In genomic region chr20:52840041-52840440, GRCh38 we compare ENCODE assay signal across 23 cellular contexts.
DNase-seq lines count a peak whose midpoint lies in the region; ATAC-seq and TF ChIP-seq lines count a peak whose summit lies in the region.
"Had no signal": no experiment of that assay in that cellular context is flagged by ENCODE, and none has a peak within 500 bp of the region (broad histone marks: within the 10 kb centered on the region; RNA-seq: fewer than 3 reads in every experiment).

No MANE protein-coding gene starts in this region.

- CTCF ChIA-PET in naive thymus-derived CD4-positive, alpha-beta T cell (lab: Charles Lee), result no interaction called here

- peak overlapping the region; percentile 68 for H3K27ac ChIP-seq in WERI-Rb-1
- no peak overlapping the region for H3K27ac ChIP-seq in neuronal stem cell (replicated peaks; ENCODE audit: low read length)
- H3K27ac ChIP-seq in naive thymus-derived CD4-positive, alpha-beta T cell (ENCODE audit: low read depth, low read length), result no peak overlapping the region
- H3K27ac ChIP-seq: 22Rv1; A549; BLaER1 treated with 17β-estradiol and CSF1 and Interleukin-3, amounts not matched to agents 10 nM and 100 nM; C4-2B had no signal

- H3K9ac ChIP-seq in neuronal stem cell (ENCODE audit: low read depth, low read length, poor library complexity), result no peak overlapping the region
- H3K9ac ChIP-seq: BLaER1 treated with 17β-estradiol and CSF1 and Interleukin-3, amounts not matched to agents 10 nM and 100 nM had no signal

- no peak overlapping the region for H2BK120ac ChIP-seq in neuronal stem cell (ENCODE audit: low read depth, low read length)

- H3K4me1 ChIP-seq in neuronal stem cell (ENCODE audit: control insufficient read depth in 2 of 2, insufficient read depth in 1 of 2, low read depth in 1 of 2, low read length in 2 of 2), result peaks cover 4 to 9% of the 10 kb centered on the region in 2 donors
- no peaks in the 10 kb centered on the region for H3K4me1 ChIP-seq in naive thymus-derived CD4-positive, alpha-beta T cell (ENCODE audit: control insufficient read depth in 2 of 2, insufficient read depth in 2 of 2, low read length in 2 of 2)
- H3K4me1 ChIP-seq: A549; BLaER1 treated with 17β-estradiol and CSF1 and Interleukin-3, amounts not matched to agents 10 nM and 100 nM had no signal

- peaks cover 0 to 1% (median 0%) of the 10 kb centered on the region in 11 donors for H3K9me3 Mint-ChIP-seq in naive thymus-derived CD4-positive, alpha-beta T cell
- H3K9me3 Mint-ChIP-seq: CD4-positive, alpha-beta T cell had no signal

- no peak overlapping the region for H3K4me2 ChIP-seq in neuronal stem cell (ENCODE audit: insufficient read depth, low read length, poor library complexity, severe bottlenecking)
- H3K4me2 ChIP-seq: A549; BLaER1 treated with 17β-estradiol and CSF1 and Interleukin-3, amounts not matched to agents 10 nM and 100 nM had no signal

- WGBS in neuronal stem cell (ENCODE audit: extremely low coverage in 2 of 2, insufficient read length in 2 of 2, insufficient replicate concordance in 1 of 2), 2 donors, result no CpG with 5 or more reads among the region's 4 CpGs

- H3K18ac ChIP-seq in neuronal stem cell (ENCODE audit: low read length), result peak overlapping the region; percentile 46

- no peak overlapping the region for H4K91ac ChIP-seq in neuronal stem cell (ENCODE audit: low read depth, low read length, poor library complexity)

- no peak overlapping the region for H3K4me3 Mint-ChIP-seq in naive thymus-derived CD4-positive, alpha-beta T cell
- H3K4me3 Mint-ChIP-seq: B cell; CD4-positive, alpha-beta T cell; CD8-positive, alpha-beta memory T cell had no signal

- intact Hi-C loops in naive thymus-derived CD4-positive, alpha-beta T cell (cut with micrococcal nuclease), result no loop called here

- H3K27ac Mint-ChIP-seq in naive thymus-derived CD4-positive, alpha-beta T cell, result no peak overlapping the region
- H3K27ac Mint-ChIP-seq: B cell; CD4-positive, alpha-beta T cell; CD8-positive, alpha-beta memory T cell had no signal

- no peak for DNase-seq in WERI-Rb-1
- DNase-seq in iPS-NIHi7 (ENCODE audit: extremely low spot score), result peak; percentile 19
- DNase-seq in neuronal stem cell (ENCODE audit: low spot score), result no peak
- no peak for DNase-seq in naive thymus-derived CD4-positive, alpha-beta T cell
- DNase-seq: AML-193; CD4-positive, alpha-beta T cell; CD8-positive, alpha-beta memory T cell; COR-L47; DMS 273 treated with DMSO at 0.1 percent for 48 hours; DMS153; DMS53; DMS79; DND-41; EL; GDM1 had no signal

- no peaks in the 10 kb centered on the region for H3K36me3 Mint-ChIP-seq in naive thymus-derived CD4-positive, alpha-beta T cell

- H3K36me3 ChIP-seq in WERI-Rb-1 (no peaks in the 10 kb centered on the region), neuronal stem cell (replicated peaks in 1 of 2; ENCODE audit: control insufficient read depth in 2 of 2, insufficient read depth in 2 of 2, low read length in 2 of 2) (no peaks in the 10 kb centered on the region)
- H3K36me3 ChIP-seq in naive thymus-derived CD4-positive, alpha-beta T cell (ENCODE audit: control insufficient read depth in 2 of 3, insufficient read depth in 3 of 3, low read length in 3 of 3), result no peaks in the 10 kb centered on the region
- H3K36me3 ChIP-seq: BLaER1 treated with 17β-estradiol and CSF1 and Interleukin-3, amounts not matched to agents 10 nM and 100 nM had no signal

- H3K4me3 ChIP-seq in WERI-Rb-1 (ENCODE audit: low read depth, low read length), result no peak overlapping the region
- H3K4me3 ChIP-seq in neuronal stem cell (ENCODE audit: low read length in 2 of 2), result no peak overlapping the region
- H3K4me3 ChIP-seq in naive thymus-derived CD4-positive, alpha-beta T cell (ENCODE audit: low read length), result no peak overlapping the region
- H3K4me3 ChIP-seq: A549; BLaER1 treated with 17β-estradiol and CSF1 and Interleukin-3, amounts not matched to agents 10 nM and 100 nM; GM12878 had no signal

- H3K4me1 Mint-ChIP-seq in naive thymus-derived CD4-positive, alpha-beta T cell, result peaks cover 0 to 8% (median 4%) of the 10 kb centered on the region in 7 donors
- H3K4me1 Mint-ChIP-seq: B cell; CD8-positive, alpha-beta memory T cell had no signal

- H3K14ac ChIP-seq in neuronal stem cell (ENCODE audit: low read length), result peak overlapping the region; percentile 59

- TF ChIP-seq CTCF in WERI-Rb-1 (IDR thresholded peaks at IDR 0.05; ENCODE audit: low read depth, low read length), result no peak

- H2BK5ac ChIP-seq in neuronal stem cell (ENCODE audit: low read length), result no peak overlapping the region

- no peak for ATAC-seq in GM18519 (IDR thresholded peaks at IDR 0.05; ENCODE audit: low FRiP score, unreplicated experiment)
- ATAC-seq in naive thymus-derived CD4-positive, alpha-beta T cell, result no peak
- ATAC-seq in HG03025 (IDR thresholded peaks at IDR 0.05; ENCODE audit: low FRiP score, unreplicated experiment), result no peak
- ATAC-seq: A549, GM12878 had no signal

- POLR2A ChIA-PET in naive thymus-derived CD4-positive, alpha-beta T cell (lab: Charles Lee), result no interaction called here

- H4K8ac ChIP-seq in neuronal stem cell (ENCODE audit: low read depth, low read length), result no peak overlapping the region

- no peak overlapping the region for H2BK15ac ChIP-seq in neuronal stem cell (ENCODE audit: low read length)

- H3K9me3 ChIP-seq in WERI-Rb-1 (ENCODE audit: severe bottlenecking) (no peaks in the 10 kb centered on the region), neuronal stem cell (replicated peaks in 1 of 2; ENCODE audit: control insufficient read depth in 2 of 2, insufficient read depth in 1 of 2, low read depth in 1 of 2, low read length in 2 of 2) (no peaks in the 10 kb centered on the region)
- H3K9me3 ChIP-seq in naive thymus-derived CD4-positive, alpha-beta T cell (ENCODE audit: control insufficient read depth in 2 of 3, low read length in 3 of 3), result no peaks in the 10 kb centered on the region
- H3K9me3 ChIP-seq: A549; BLaER1 treated with 17β-estradiol and CSF1 and Interleukin-3, amounts not matched to agents 10 nM and 100 nM had no signal

- H3K4ac ChIP-seq in neuronal stem cell (ENCODE audit: low read length), result no peak overlapping the region

- no peaks in the 10 kb centered on the region for H3K27me3 ChIP-seq in WERI-Rb-1 (ENCODE audit: insufficient read depth, low read depth, severe bottlenecking)
- H3K27me3 ChIP-seq in neuronal stem cell (ENCODE audit: control insufficient read depth in 3 of 3, insufficient read depth in 3 of 3, low read depth in 1 of 3, low read length in 3 of 3), result no peaks in the 10 kb centered on the region
- no peaks in the 10 kb centered on the region for H3K27me3 ChIP-seq in naive thymus-derived CD4-positive, alpha-beta T cell (ENCODE audit: control insufficient read depth in 2 of 2, insufficient read depth in 2 of 2, low read length in 2 of 2)
- H3K27me3 ChIP-seq: BLaER1 treated with 17β-estradiol and CSF1 and Interleukin-3, amounts not matched to agents 10 nM and 100 nM had no signal

- no peak overlapping the region for H3K23ac ChIP-seq in neuronal stem cell (ENCODE audit: low read depth, low read length, poor library complexity)

- peaks cover 0 to 6% (median 0%) of the 10 kb centered on the region in 5 donors for H3K27me3 Mint-ChIP-seq in naive thymus-derived CD4-positive, alpha-beta T cell
- H3K27me3 Mint-ChIP-seq: CD4-positive, alpha-beta T cell had no signal

- H3K79me1 ChIP-seq in neuronal stem cell (ENCODE audit: low read depth, low read length), result no peaks in the 10 kb centered on the region

- H2AK5ac ChIP-seq in neuronal stem cell (ENCODE audit: low read depth, low read length), result peak overlapping the region; percentile 41

- H2BK12ac ChIP-seq in neuronal stem cell (ENCODE audit: low read length), result no peak overlapping the region

- H2AFZ ChIP-seq in neuronal stem cell (ENCODE audit: low read length), result no peak overlapping the region
